ENCODE assay signal across 9 cellular contexts in genomic region chr6:35049885-35050284, GRCh38.
DNase-seq lines count a peak whose midpoint lies in the region; ATAC-seq, FAIRE-seq and TF ChIP-seq lines count a peak whose summit lies in the region.
"Had no signal": no experiment of that assay in that cellular context is flagged by ENCODE, and none has a peak within 500 bp of the region (broad histone marks: within the 10 kb centered on the region; RNA-seq: fewer than 3 reads in every experiment).

No MANE protein-coding gene starts in this region.

- dilution Hi-C loops in mammary epithelial cell (cut with HindIII; ENCODE audit: low sequenced_read_pairs): loop anchor here (5.0 kb wide), 1 partner anchor 67 kb away; no protein-coding TSS in a partner anchor

- H3K27me3 ChIP-seq in breast epithelium (no peaks in the 10 kb centered on the region), mammary epithelial cell (ENCODE audit: insufficient read depth, low read length) (no peaks in the 10 kb centered on the region), K562 (ENCODE audit: control insufficient read depth in 2 of 2, insufficient read depth in 2 of 2, low read length in 2 of 2) (no peaks in the 10 kb centered on the region), liver (ENCODE audit: control insufficient read depth in 4 of 4, insufficient read depth in 4 of 4, low read length in 3 of 4) (no peaks in the 10 kb centered on the region)

- H3K9ac ChIP-seq in mammary epithelial cell (ENCODE audit: insufficient read depth, low read length) (no peak overlapping the region), K562 (ENCODE audit: insufficient read depth in 1 of 2, low read depth in 2 of 2, low read length in 2 of 2) (no peak overlapping the region), liver (ENCODE audit: low read depth in 1 of 2, low read length in 2 of 2) (no peak overlapping the region)

- DNase-seq in breast epithelium (ENCODE audit: low spot score in 2 of 2): no peak
- no peak for DNase-seq in mammary epithelial cell
- DNase-seq in K562 (ENCODE audit: extremely low read depth in 1 of 4, low spot score in 3 of 4): peak; percentile 14 to 36 (median 28)
- DNase-seq in NCI-H526 treated with DMSO at 0.1 percent for 48 hours (lab: John Stamatoyannopoulos, UW): no peak
- DNase-seq: CD8-positive, alpha-beta memory T cell had no signal

- H3K27ac ChIP-seq in breast epithelium: peak overlapping the region; percentile 82 to 92
- H3K27ac ChIP-seq in mammary epithelial cell (ENCODE audit: insufficient read depth, low read depth, low read length): no peak overlapping the region
- no peak overlapping the region for H3K27ac ChIP-seq in K562 (ENCODE audit: extremely low read depth, low read depth, low read length)
- H3K27ac ChIP-seq in liver (ENCODE audit: low read depth in 1 of 2, low read length in 2 of 2): peak overlapping the region; percentile 25 to 79
- peak overlapping the region; percentile 46 for H3K27ac ChIP-seq in urinary bladder (ENCODE audit: low read depth)

- TF ChIP-seq RAD21 in K562 (CRISPR knock-in tag; conservative IDR thresholded peaks at IDR 0.05 in 1 of 2, IDR thresholded peaks at IDR 0.05 in 1 of 2) (no peak), liver (IDR thresholded peaks at IDR 0.05) (no peak)

- H3K9me3 ChIP-seq in breast epithelium (no peaks in the 10 kb centered on the region), mammary epithelial cell (replicated peaks; ENCODE audit: insufficient read depth, low read length) (no peaks in the 10 kb centered on the region), K562 (replicated peaks; ENCODE audit: control insufficient read depth, insufficient read depth, low read depth, low read length) (no peaks in the 10 kb centered on the region), liver (ENCODE audit: control insufficient read depth in 4 of 4, low read length in 3 of 4) (no peaks in the 10 kb centered on the region)

- no peak for FAIRE-seq in K562 (lab: Jason Lieb, UNC)

- POLR2A ChIA-PET in K562 (lab: Yijun Ruan, JAX): interaction anchor here (0.5 to 1.7 kb wide), 4 partner anchors 9 to 47 kb away, joined by 3 to 5 read pairs (median 4); no protein-coding TSS in a partner anchor

- H3K4me1 ChIP-seq in breast epithelium (peaks cover 19 to 29% of the 10 kb centered on the region in 2 donors), mammary epithelial cell (ENCODE audit: insufficient read depth, low read length) (peaks cover 29% of the 10 kb centered on the region), K562 (replicated peaks in 1 of 2; ENCODE audit: control insufficient read depth in 2 of 2, insufficient read depth in 2 of 2, low read length in 2 of 2) (peaks cover 0 to 5% of the 10 kb centered on the region in 2 experiments; a peak in 4 of 5 replicates), liver (ENCODE audit: control insufficient read depth in 4 of 4, insufficient read depth in 4 of 4, low read length in 3 of 4) (peaks cover 0 to 6% (median 3%) of the 10 kb centered on the region in 4 donors), urinary bladder (ENCODE audit: insufficient read depth) (peaks cover 2% of the 10 kb centered on the region)

- H3K4me3 ChIP-seq in breast epithelium: peak overlapping the region in 1 of 3 donors; percentile 38
- H3K4me3 ChIP-seq in mammary epithelial cell (replicated peaks in 1 of 3; ENCODE audit: insufficient read depth in 1 of 3, low read depth in 2 of 3, low read length in 3 of 3): no peak overlapping the region
- H3K4me3 ChIP-seq in K562: no peak overlapping the region
- H3K4me3 ChIP-seq in liver (ENCODE audit: low read depth in 1 of 3, low read length in 3 of 3): no peak overlapping the region
- H3K4me3 ChIP-seq in urinary bladder (ENCODE audit: low read depth, low read length): no peak overlapping the region

- no peak overlapping the region for H2AFZ ChIP-seq in mammary epithelial cell (ENCODE audit: low read depth, low read length)
- H2AFZ ChIP-seq in K562 (ENCODE audit: low read depth, low read length): no peak overlapping the region

- TF ChIP-seq CTCF in breast epithelium (IDR thresholded peaks at IDR 0.05) (no peak), mammary epithelial cell (conservative IDR thresholded peaks at IDR 0.05 in 1 of 2, IDR thresholded peaks at IDR 0.05 in 1 of 2; ENCODE audit: extremely low read depth in 1 of 2, insufficient read depth in 1 of 2, low read depth in 1 of 2, low read length in 2 of 2) (no peak), K562 (IDR thresholded peaks at IDR 0.05 in 2 of 3, conservative IDR thresholded peaks at IDR 0.05 in 1 of 3; ENCODE audit: insufficient read depth in 2 of 3, low read depth in 1 of 3, low read length in 3 of 3) (no peak), liver (IDR thresholded peaks at IDR 0.05; ENCODE audit: low read depth, low read length, missing input control) (no peak)

- no peak for TF ChIP-seq POLR2A in breast epithelium (IDR thresholded peaks at IDR 0.05)
- no peak for TF ChIP-seq POLR2A in K562 (conservative IDR thresholded peaks at IDR 0.05)

- H4K20me1 ChIP-seq in mammary epithelial cell (ENCODE audit: insufficient read depth, low read length): no peaks in the 10 kb centered on the region
- H4K20me1 ChIP-seq in K562 (replicated peaks; ENCODE audit: control insufficient read depth, insufficient read depth, low read length): peaks cover 8% of the 10 kb centered on the region; the same call in 1 of the 2 replicates

- intact Hi-C loops in breast epithelium (cut with DNase I; ENCODE audit: low total_unique reads) (no loop called here), mammary epithelial cell (cut with micrococcal nuclease) (no loop called here), K562 (cut with micrococcal nuclease) (no loop called here)

- H3K79me2 ChIP-seq in mammary epithelial cell (ENCODE audit: insufficient read depth, low read length) (no peaks in the 10 kb centered on the region), K562 (ENCODE audit: control insufficient read depth, insufficient read depth, low read length) (no peaks in the 10 kb centered on the region)

- CTCF ChIA-PET in mammary epithelial cell (lab: Charles Lee; ENCODE audit: low non-redundant PET) (no interaction called here), K562 (lab: Yijun Ruan, JAX; ENCODE audit: low intra/inter-chr PET ratio) (no interaction called here)

- no peaks in the 10 kb centered on the region for H3K9me1 ChIP-seq in K562 (ENCODE audit: control insufficient read depth, insufficient read depth, low read length)

- in situ Hi-C loops in mammary epithelial cell (cut with MboI; ENCODE audit: low sequenced_read_pairs in 2 of 2) (loop anchor here in 1 of 2 donors (5.0 kb wide), 1 partner anchor 58 kb away; no protein-coding TSS in a partner anchor), K562 (cut with MboI) (no loop called here)

- H3K36me3 ChIP-seq in breast epithelium (no peaks in the 10 kb centered on the region), mammary epithelial cell (ENCODE audit: insufficient read depth, low read length) (no peaks in the 10 kb centered on the region), K562 (ENCODE audit: control insufficient read depth, insufficient read depth, low read length) (no peaks in the 10 kb centered on the region), liver (ENCODE audit: control insufficient read depth in 4 of 4, insufficient read depth in 3 of 4, low read depth in 1 of 4, low read length in 3 of 4) (peaks cover 0 to 13% (median 4%) of the 10 kb centered on the region in 4 donors), urinary bladder (ENCODE audit: insufficient read depth) (no peaks in the 10 kb centered on the region)

- BruUV-seq in mammary epithelial cell (replicated peaks; lab: Mats Ljungman, UMichigan) (no TSS peak), K562 (replicated peaks; lab: Mats Ljungman, UMichigan) (no TSS peak)

- 70% methylated on average over 6 of the region's 6 CpGs for WGBS in mammary epithelial cell (ENCODE audit: low coverage, missing lambda C conversion rate)
- WGBS in K562 (ENCODE audit: insufficient coverage, low coverage, missing lambda C conversion rate): 46% methylated on average over 6 of the region's 6 CpGs
- WGBS in liver: 69% methylated on average over 6 of the region's 6 CpGs
- WGBS in urinary bladder: 19% methylated on average over 6 of the region's 6 CpGs

- ATAC-seq in K562: peak; percentile 49; the same call in 1 of the 3 replicates
- ATAC-seq in HG03342 (IDR thresholded peaks at IDR 0.05; ENCODE audit: unreplicated experiment): no peak
- ATAC-seq in GM19397 (IDR thresholded peaks at IDR 0.05; ENCODE audit: unreplicated experiment): no peak

- H3K4me2 ChIP-seq in mammary epithelial cell (ENCODE audit: insufficient read depth, low read depth, low read length) (no peak overlapping the region), K562 (ENCODE audit: insufficient read depth, low read length) (no peak overlapping the region)

- TF ChIP-seq EP300 in K562 (IDR thresholded peaks at IDR 0.05; ENCODE audit: low read length): no peak

TF ChIP-seq in K562, 482 proteins besides CTCF, POLR2A, EP300 and RAD21:
- no peak for TF ChIP-seq ZFX (CRISPR knock-in tag; IDR thresholded peaks at IDR 0.05)
- no peak for TF ChIP-seq ZNF444 (CRISPR knock-in tag; IDR thresholded peaks at IDR 0.05)
- no peak for TF ChIP-seq GABPA (tag; conservative IDR thresholded peaks at IDR 0.05; ENCODE audit: low read depth)
- no peak for TF ChIP-seq ZNF436 (CRISPR knock-in tag; IDR thresholded peaks at IDR 0.05)
- no peak for TF ChIP-seq ETV1 (tag; conservative IDR thresholded peaks at IDR 0.05; ENCODE audit: low read depth)

TF ChIP-seq in liver, 16 proteins besides CTCF, POLR2A, EP300 and RAD21:
- TF ChIP-seq FOXA1 (IDR thresholded peaks at IDR 0.05): no peak
- TF ChIP-seq HNF4A (conservative IDR thresholded peaks at IDR 0.05): no peak
- TF ChIP-seq EGR1 (IDR thresholded peaks at IDR 0.05; ENCODE audit: low read depth in 2 of 2): no peak
- TF ChIP-seq NR2F2 (IDR thresholded peaks at IDR 0.05): no peak
- no peak for TF ChIP-seq TAF1 (conservative IDR thresholded peaks at IDR 0.05)
- no peak for TF ChIP-seq FOXA2 (IDR thresholded peaks at IDR 0.05)
- no peak for TF ChIP-seq GABPA (IDR thresholded peaks at IDR 0.05 in 1 of 2, conservative IDR thresholded peaks at IDR 0.05 in 1 of 2)
- TF ChIP-seq RXRA (IDR thresholded peaks at IDR 0.05): no peak
- no peak for TF ChIP-seq YY1 (IDR thresholded peaks at IDR 0.05)
- TF ChIP-seq, protein P1, sequence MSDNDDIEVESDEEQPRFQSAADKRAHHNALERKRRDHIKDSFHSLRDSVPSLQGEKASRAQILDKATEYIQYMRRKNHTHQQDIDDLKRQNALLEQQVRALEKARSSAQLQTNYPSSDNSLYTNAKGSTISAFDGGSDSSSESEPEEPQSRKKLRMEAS (IDR thresholded peaks at IDR 0.05): no peak

Comparison
In these comparisons a context has a peak if more than half of its experiments do, and no peak if none do; other contexts are left out.
1. H3K27ac ChIP-seq: peak in breast epithelium (2 of 2), liver (2 of 2) and urinary bladder (single experiment); none in mammary epithelial cell (single experiment) and K562 (single experiment).
2. DNase-seq: peak in K562 (4 of 4); none in breast epithelium (0 of 2), mammary epithelial cell (single experiment) and NCI-H526 treated with DMSO at 0.1 percent for 48 hours (single experiment).